Comparison of ENCODE assay signal across 1 cellular context in genomic region chr17:81514735-81515529, GRCh38.
TF ChIP-seq lines count a peak whose summit lies in the region.

No MANE protein-coding gene starts in this region.

TF ChIP-seq in HEK293, 187 proteins besides CTCF, POLR2A, EP300 and RAD21 (continued from another document and continues in another):
- TF ChIP-seq ZSCAN5A (tag by site-specific recombination; IDR thresholded peaks at IDR 0.05) (no peak), ZNF830 (tag by site-specific recombination; IDR thresholded peaks at IDR 0.05; ENCODE audit: low read depth) (no peak), ZNF404 (tag by site-specific recombination; IDR thresholded peaks at IDR 0.05) (no peak), SP3 (tag by site-specific recombination; IDR thresholded peaks at IDR 0.05) (peak; percentile 65), ZNF157 (tag by site-specific recombination; IDR thresholded peaks at IDR 0.05) (no peak), WT1 (tag by site-specific recombination; IDR thresholded peaks at IDR 0.05) (0 out of 2 replicates have a peak, but pooled peaks have one; percentile 9), ZNF548 (tag by site-specific recombination; IDR thresholded peaks at IDR 0.05) (no peak), ZNF133 (tag by site-specific recombination; IDR thresholded peaks at IDR 0.05) (no peak), ZNF274 (IDR thresholded peaks at IDR 0.05; ENCODE audit: low read length) (no peak), ZNF274 (tag by site-specific recombination; IDR thresholded peaks at IDR 0.05; ENCODE audit: borderline replicate concordance) (no peak), ZFP69B (tag by site-specific recombination; IDR thresholded peaks at IDR 0.05) (no peak), REST (tag by site-specific recombination; IDR thresholded peaks at IDR 0.05) (no peak), ZNF701 (tag by site-specific recombination; IDR thresholded peaks at IDR 0.05) (no peak), ZSCAN30 (tag by site-specific recombination; IDR thresholded peaks at IDR 0.05) (peak; percentile 68; the same call in 1 of the 2 replicates), GLI2 (tag by site-specific recombination; IDR thresholded peaks at IDR 0.05; ENCODE audit: borderline replicate concordance, low read depth) (no peak), ZBTB17 (tag by site-specific recombination; IDR thresholded peaks at IDR 0.05) (peak; percentile 26; the same call in 1 of the 2 replicates), ZNF473 (tag by site-specific recombination; IDR thresholded peaks at IDR 0.05) (no peak), ZNF704 (tag by site-specific recombination; IDR thresholded peaks at IDR 0.05) (no peak), BCL11A (tag by site-specific recombination; IDR thresholded peaks at IDR 0.05; ENCODE audit: low read depth) (no peak), ZNF311 (tag by site-specific recombination; IDR thresholded peaks at IDR 0.05; ENCODE audit: borderline replicate concordance) (no peak), ZNF112 (tag by site-specific recombination; IDR thresholded peaks at IDR 0.05) (no peak), SP2 (tag by site-specific recombination; IDR thresholded peaks at IDR 0.05) (peak; percentile 68), ZFP41 (tag by site-specific recombination; IDR thresholded peaks at IDR 0.05; ENCODE audit: borderline replicate concordance) (no peak), HOXC10 (CRISPR knock-in tag; IDR thresholded peaks at IDR 0.05) (no peak), ZNF626 (tag by site-specific recombination; IDR thresholded peaks at IDR 0.05) (no peak), ZNF521 (tag by site-specific recombination; IDR thresholded peaks at IDR 0.05) (no peak), ZNF132 (tag by site-specific recombination; IDR thresholded peaks at IDR 0.05; ENCODE audit: borderline replicate concordance) (no peak), ZNF670 (tag by site-specific recombination; IDR thresholded peaks at IDR 0.05; ENCODE audit: low read depth) (no peak), ZNF341 (tag by site-specific recombination; IDR thresholded peaks at IDR 0.05; ENCODE audit: low read depth) (peak; percentile 45; the same call in 1 of the 2 replicates), GLIS1 (tag by site-specific recombination; IDR thresholded peaks at IDR 0.05) (peak; percentile 61), ZNF302 (tag by site-specific recombination; IDR thresholded peaks at IDR 0.05; ENCODE audit: low read depth) (no peak), ZNF26 (tag by site-specific recombination; IDR thresholded peaks at IDR 0.05) (no peak), ZNF658 (tag by site-specific recombination; IDR thresholded peaks at IDR 0.05) (no peak), ZNF776 (tag by site-specific recombination; IDR thresholded peaks at IDR 0.05; ENCODE audit: borderline replicate concordance) (no peak), ZNF175 (tag by site-specific recombination; IDR thresholded peaks at IDR 0.05) (no peak), ZNF121 (tag by site-specific recombination; IDR thresholded peaks at IDR 0.05) (no peak), ZNF843 (tag by site-specific recombination; IDR thresholded peaks at IDR 0.05) (0 out of 2 replicates have a peak, but pooled peaks have one; percentile 11), ZNF10 (tag by site-specific recombination; IDR thresholded peaks at IDR 0.05) (no peak), ZNF639 (tag by site-specific recombination; IDR thresholded peaks at IDR 0.05) (no peak), ZNF292 (tag by site-specific recombination; IDR thresholded peaks at IDR 0.05; ENCODE audit: borderline replicate concordance, low read depth) (no peak), GLI4 (tag by site-specific recombination; IDR thresholded peaks at IDR 0.05) (no peak), ZNF394 (tag by site-specific recombination; IDR thresholded peaks at IDR 0.05; ENCODE audit: borderline replicate concordance) (peak; percentile 64; the same call in 1 of the 2 replicates), HIC1 (tag by site-specific recombination; IDR thresholded peaks at IDR 0.05) (no peak), ZNF138 (tag by site-specific recombination; IDR thresholded peaks at IDR 0.05; ENCODE audit: borderline replicate concordance) (no peak), ZNF19 (tag by site-specific recombination; IDR thresholded peaks at IDR 0.05; ENCODE audit: low read depth) (no peak), ZNF140 (tag by site-specific recombination; IDR thresholded peaks at IDR 0.05) (no peak), PATZ1 (tag by site-specific recombination; IDR thresholded peaks at IDR 0.05) (peak; percentile 95), ZFP3 (tag by site-specific recombination; IDR thresholded peaks at IDR 0.05; ENCODE audit: low read depth) (no peak), ZNF155 (tag by site-specific recombination; IDR thresholded peaks at IDR 0.05) (no peak), ZNF785 (tag by site-specific recombination; IDR thresholded peaks at IDR 0.05) (no peak), ZNF280D (tag by site-specific recombination; IDR thresholded peaks at IDR 0.05) (no peak), KLF1 (tag by site-specific recombination; IDR thresholded peaks at IDR 0.05) (peak; percentile 73)
